8 cellular contexts compared by ENCODE assay signal in the genomic region with DNA sequence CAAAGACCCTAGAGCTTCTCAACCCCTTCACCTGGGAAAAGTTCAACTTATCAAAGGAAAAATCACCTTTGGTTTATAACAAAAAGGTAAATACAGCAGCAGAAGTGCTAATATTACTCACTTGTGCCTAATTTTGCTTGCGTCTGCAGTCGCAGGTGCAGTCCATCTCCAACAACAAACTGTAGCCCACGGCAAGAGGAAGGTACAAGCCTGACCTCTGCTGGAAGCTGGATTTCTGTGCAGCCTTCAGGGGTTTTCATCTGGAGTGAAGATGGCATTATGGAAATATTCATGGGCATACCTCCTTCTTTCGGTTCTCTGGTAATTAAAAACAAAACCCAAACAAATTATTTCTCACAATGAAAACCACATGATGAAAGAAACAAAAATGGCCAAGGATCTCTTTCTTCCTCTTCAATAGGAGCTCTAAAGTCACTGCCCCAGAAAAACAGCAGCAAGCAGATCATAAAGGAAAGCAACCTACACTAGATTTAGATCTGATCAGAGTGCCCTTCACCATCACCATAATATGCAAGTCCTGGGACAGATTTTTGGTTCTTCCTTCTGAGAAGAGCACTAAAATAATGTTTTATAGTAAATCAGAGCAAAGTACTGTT. TPM values are rescaled to one million over a fixed set of nuclear protein-coding genes. Genes with fewer than 3 reads are reported as not detected.
DNase-seq lines count a peak whose midpoint lies in the region; ATAC-seq and TF ChIP-seq lines count a peak whose summit lies in the region.

No MANE protein-coding gene starts in this region.

- peaks cover 15% of the 10 kb centered on the region for H3K36me3 Mint-ChIP-seq in nephron (ENCODE audit: low read depth)
- H3K36me3 Mint-ChIP-seq in stimulated activated effector memory CD8-positive, alpha-beta T cell treated with anti-CD3 and anti-CD28 coated beads, Interleukin-12 subunit alpha, Interleukin-12 subunit beta, amount 100 ng/mL, for 72 hours = peaks cover 35% of the 10 kb centered on the region

- no peaks in the 10 kb centered on the region for H3K9me3 Mint-ChIP-seq in nephron
- no peaks in the 10 kb centered on the region for H3K9me3 Mint-ChIP-seq in stimulated activated effector memory CD8-positive, alpha-beta T cell treated with anti-CD3 and anti-CD28 coated beads, Interleukin-12 subunit alpha, Interleukin-12 subunit beta, amount 100 ng/mL, for 72 hours

- peaks cover 7% of the 10 kb centered on the region; the same call in 1 of the 2 replicates for H3K36me3 ChIP-seq in SJSA1

- no peak for TF ChIP-seq POLR2A in erythroblast (IDR thresholded peaks at IDR 0.05; ENCODE audit: low read length)

- no peaks in the 10 kb centered on the region for H3K27me3 Mint-ChIP-seq in nephron (ENCODE audit: low read depth)

- peaks cover 13% of the 10 kb centered on the region for H3K4me1 Mint-ChIP-seq in nephron
- H3K4me1 Mint-ChIP-seq in stimulated activated effector memory CD8-positive, alpha-beta T cell treated with anti-CD3 and anti-CD28 coated beads, Interleukin-12 subunit alpha, Interleukin-12 subunit beta, amount 100 ng/mL, for 72 hours = no peaks in the 10 kb centered on the region

- H3K27ac ChIP-seq in SJSA1 = no peak overlapping the region

- peak; percentile 74 to 85 (median 79) for TF ChIP-seq CTCF in nephron (IDR thresholded peaks at IDR 0.05; ENCODE audit: unreplicated experiment in 3 of 3)

- H3K9me3 ChIP-seq in SJSA1 (replicated peaks) = no peaks in the 10 kb centered on the region

- peak; percentile 79 for ATAC-seq in GM21786 (IDR thresholded peaks at IDR 0.05; ENCODE audit: unreplicated experiment)
- no peak for ATAC-seq in stimulated activated effector memory CD8-positive, alpha-beta T cell treated with anti-CD3 and anti-CD28 coated beads, Interleukin-12 subunit alpha, Interleukin-12 subunit beta, amount 100 ng/mL, for 72 hours

- DNase-seq in A172 (ENCODE audit: low spot score) (peak; percentile 34), EL (peak; percentile 62), HuH-7.5 (ENCODE audit: low spot score) (peak; percentile 29), SJSA1 (ENCODE audit: low read depth in 1 of 2, low spot score in 2 of 2) (peak; percentile 39 to 48), erythroblast (lab: John Stamatoyannopoulos, UW) (peak; percentile 28 to 55)
- no peak for DNase-seq in stimulated activated effector memory CD8-positive, alpha-beta T cell treated with anti-CD3 and anti-CD28 coated beads, Interleukin-12 subunit alpha, Interleukin-12 subunit beta, amount 100 ng/mL, for 72 hours (ENCODE audit: low spot score in 2 of 2)

- H3K4me3 ChIP-seq in SJSA1 = no peak overlapping the region

- H3K27ac Mint-ChIP-seq in nephron = no peak overlapping the region
- no peak overlapping the region for H3K27ac Mint-ChIP-seq in stimulated activated effector memory CD8-positive, alpha-beta T cell treated with anti-CD3 and anti-CD28 coated beads, Interleukin-12 subunit alpha, Interleukin-12 subunit beta, amount 100 ng/mL, for 72 hours

- no peak overlapping the region for H3K4me3 Mint-ChIP-seq in nephron
- no peak overlapping the region for H3K4me3 Mint-ChIP-seq in stimulated activated effector memory CD8-positive, alpha-beta T cell treated with anti-CD3 and anti-CD28 coated beads, Interleukin-12 subunit alpha, Interleukin-12 subunit beta, amount 100 ng/mL, for 72 hours

- peaks cover 14% of the 10 kb centered on the region for H3K4me1 ChIP-seq in SJSA1 (replicated peaks)

- no peaks in the 10 kb centered on the region for H3K27me3 ChIP-seq in SJSA1 (replicated peaks)

RNA-seq across cellular contexts. Expression of a gene that starts 7.8 kb away (rescaled TPM):
- total RNA-seq in A172 (2014; rRNA removed; shearing (Covaris generic)) = 5.1 and 5.4 TPM in 2 replicates
- total RNA-seq in SJSA1 (2014; rRNA removed; shearing (Covaris generic)) = 6.8 and 6.9 TPM in 2 replicates

RNA-seq across cellular contexts. Expression of a gene that starts 9.7 kb away (rescaled TPM):
- 6.8 and 7.4 TPM in 2 replicates for total RNA-seq in A172 (2014; rRNA removed; shearing (Covaris generic))
- total RNA-seq in SJSA1 (2014; rRNA removed; shearing (Covaris generic)) = 13.9 and 15.9 TPM in 2 replicates

Comparison
In these comparisons a context has a peak if more than half of its experiments do, and no peak if none do; other contexts are left out.
1. DNase-seq: peak in A172 (single experiment), EL (single experiment), HuH-7.5 (single experiment), SJSA1 (2 of 2) and erythroblast (2 of 2); none in stimulated activated effector memory CD8-positive, alpha-beta T cell treated with anti-CD3 and anti-CD28 coated beads, Interleukin-12 subunit alpha, Interleukin-12 subunit beta, amount 100 ng/mL, for 72 hours (0 of 2).